ENCODE assay signal across 42 cellular contexts in the genomic region with DNA sequence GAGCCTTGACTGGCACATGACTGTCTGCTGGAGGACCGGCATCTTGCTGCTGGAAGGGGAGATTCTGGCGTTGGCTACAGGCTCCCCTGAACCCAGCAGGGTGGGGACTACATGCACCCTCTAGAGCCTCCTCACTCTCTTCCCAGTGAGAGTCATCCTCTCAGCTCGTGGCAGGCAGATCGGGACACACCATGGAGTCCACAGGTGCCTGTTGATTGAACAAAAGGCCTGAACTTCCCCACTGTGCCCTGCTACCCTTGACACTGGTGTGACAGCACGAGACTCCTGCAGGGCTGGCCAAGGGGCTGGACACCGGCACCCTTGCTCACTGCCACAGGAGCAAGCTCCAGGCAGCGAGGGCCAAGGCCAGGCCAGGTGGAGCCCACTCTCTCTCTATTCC. TPM values are rescaled to one million over a fixed set of nuclear protein-coding genes. Genes with fewer than 3 reads are reported as not detected.
"Had no signal": no experiment of that assay in that cellular context is flagged by ENCODE, and none has a peak within 500 bp of the region (broad histone marks: within the 10 kb centered on the region; RNA-seq: fewer than 3 reads in every experiment).

No MANE protein-coding gene starts in this region.

- FAIRE-seq: astrocyte, bronchial epithelial cell had no signal

- H3K27me3 Mint-ChIP-seq: activated naive CD4-positive, alpha-beta T cell treated with anti-CD3 and anti-CD28 coated beads, Interleukin-2, amount 10 ng/mL, durations not matched to agents 7 days and 5 days; activated naive CD4-positive, alpha-beta T cell treated with anti-CD3 and anti-CD28 coated beads, Interleukin-2, amount 50 U/mL, for 24 hours; activated naive CD8-positive, alpha-beta T cell; activated naive CD8-positive, alpha-beta T cell treated with anti-CD3 and anti-CD28 coated beads for 36 hours; activated naive CD8-positive, alpha-beta T cell treated with anti-CD3 and anti-CD28 coated beads, Interleukin-2, amount 10 ng/mL, durations not matched to agents 7 days and 5 days; activated naive CD8-positive, alpha-beta T cell treated with anti-CD3 and anti-CD28 coated beads, Interleukin-2, amount 50 U/mL, for 24 hours; activated T-cell treated with anti-CD3 and anti-CD28 coated beads, Interleukin-2, amount 50 U/mL, for 24 hours had no signal

- H3K4me3 ChIP-seq: adrenal gland, ascending aorta, body of pancreas, breast epithelium, cardiac muscle cell had no signal

- ATAC-seq: activated naive CD4-positive, alpha-beta T cell treated with anti-CD3 and anti-CD28 coated beads, Interleukin-2, amount 50 U/mL, for 72 hours; activated naive CD8-positive, alpha-beta T cell treated with anti-CD3 and anti-CD28 coated beads, Interleukin-2, amount 50 U/mL, for 24 hours; activated T-cell treated with anti-CD3 and anti-CD28 coated beads, Interleukin-2, amount 50 U/mL, for 4 hours; activated T-cell treated with anti-CD3 and anti-CD28 coated beads, Interleukin-2, amount 50 U/mL, for 72 hours; activated T-helper 17 cell treated with anti-CD3 and anti-CD28 coated beads, Interleukin-2, amount 50 U/mL, for 72 hours; body of pancreas had no signal

- H3K27ac ChIP-seq: adrenal gland, ascending aorta, body of pancreas, brain microvascular endothelial cell, cardiac muscle cell had no signal

- H3K36me3 ChIP-seq: adrenal gland, ascending aorta, brain microvascular endothelial cell, breast epithelium, cardiac muscle cell had no signal

- H3K4me1 ChIP-seq: adrenal gland, ascending aorta, body of pancreas, breast epithelium had no signal

- H3K4me1 Mint-ChIP-seq: activated naive CD4-positive, alpha-beta T cell treated with anti-CD3 and anti-CD28 coated beads, Interleukin-2, amount 10 ng/mL, durations not matched to agents 7 days and 5 days; activated naive CD4-positive, alpha-beta T cell treated with anti-CD3 and anti-CD28 coated beads, Interleukin-2, amount 50 U/mL, for 24 hours; activated naive CD8-positive, alpha-beta T cell treated with anti-CD3 and anti-CD28 coated beads for 36 hours; activated naive CD8-positive, alpha-beta T cell treated with anti-CD3 and anti-CD28 coated beads, Interleukin-2, amount 10 ng/mL, durations not matched to agents 7 days and 5 days; activated naive CD8-positive, alpha-beta T cell treated with anti-CD3 and anti-CD28 coated beads, Interleukin-2, amount 50 U/mL, for 24 hours; activated T-helper 17 cell treated with anti-CD3 and anti-CD28 coated beads, Interleukin-2, amount 50 U/mL, for 72 hours; central memory CD8-positive, alpha-beta T cell had no signal

- H3K9me3 Mint-ChIP-seq: activated naive CD4-positive, alpha-beta T cell treated with anti-CD3 and anti-CD28 coated beads for 36 hours; activated naive CD4-positive, alpha-beta T cell treated with anti-CD3 and anti-CD28 coated beads, Interleukin-2, amount 10 ng/mL, durations not matched to agents 7 days and 5 days; activated naive CD4-positive, alpha-beta T cell treated with anti-CD3 and anti-CD28 coated beads, Interleukin-2, amount 50 U/mL, for 24 hours; activated naive CD4-positive, alpha-beta T cell treated with anti-CD3 and anti-CD28 coated beads, Interleukin-2, amount 50 U/mL, for 72 hours; activated naive CD8-positive, alpha-beta T cell treated with anti-CD3 and anti-CD28 coated beads for 36 hours; activated naive CD8-positive, alpha-beta T cell treated with anti-CD3 and anti-CD28 coated beads, Interleukin-2, amount 10 ng/mL, durations not matched to agents 7 days and 5 days; activated naive CD8-positive, alpha-beta T cell treated with anti-CD3 and anti-CD28 coated beads, Interleukin-2, amount 50 U/mL, for 24 hours; activated T-cell treated with anti-CD3 and anti-CD28 coated beads, Interleukin-2, amount 50 U/mL, for 24 hours; activated T-cell treated with anti-CD3 and anti-CD28 coated beads, Interleukin-2, amount 50 U/mL, for 4 hours; activated T-cell treated with anti-CD3 and anti-CD28 coated beads, Interleukin-2, amount 50 U/mL, for 72 hours; activated T-helper 1 cell treated with anti-CD3 and anti-CD28 coated beads, Interleukin-12 subunit alpha, Interleukin-12 subunit beta, Interleukin-2, Interleukin-4 antibody, amounts not matched to agents 30 ng/mL and 10 ng/mL and 1 ng/mL, durations not matched to agents 14 hours and 24 hours and 36 hours; activated T-helper 17 cell treated with anti-CD3 and anti-CD28 coated beads, Interleukin-2, amount 50 U/mL, for 72 hours; activated T-helper 2 cell treated with anti-CD3 and anti-CD28 coated beads, Interferon-gamma antibody, Interleukin-2, Interleukin-4, amounts not matched to agents 10 μg/mL and 5 μg/mL and 100 μg/mL, durations not matched to agents 14 hours and 24 hours and 36 hours; brain; central memory CD8-positive, alpha-beta T cell had no signal

- H3K27ac Mint-ChIP-seq: activated naive CD4-positive, alpha-beta T cell treated with anti-CD3 and anti-CD28 coated beads for 36 hours; activated naive CD4-positive, alpha-beta T cell treated with anti-CD3 and anti-CD28 coated beads, Interleukin-2, amount 10 ng/mL, durations not matched to agents 7 days and 5 days; activated naive CD4-positive, alpha-beta T cell treated with anti-CD3 and anti-CD28 coated beads, Interleukin-2, amount 50 U/mL, for 24 hours; activated naive CD4-positive, alpha-beta T cell treated with anti-CD3 and anti-CD28 coated beads, Interleukin-2, amount 50 U/mL, for 72 hours; activated naive CD8-positive, alpha-beta T cell; activated naive CD8-positive, alpha-beta T cell treated with anti-CD3 and anti-CD28 coated beads for 36 hours; activated naive CD8-positive, alpha-beta T cell treated with anti-CD3 and anti-CD28 coated beads, Interleukin-2, amount 10 ng/mL, durations not matched to agents 7 days and 5 days; activated naive CD8-positive, alpha-beta T cell treated with anti-CD3 and anti-CD28 coated beads, Interleukin-2, amount 50 U/mL, for 24 hours; activated T-cell treated with anti-CD3 and anti-CD28 coated beads, Interleukin-2, amount 50 U/mL, for 24 hours; activated T-cell treated with anti-CD3 and anti-CD28 coated beads, Interleukin-2, amount 50 U/mL, for 72 hours; activated T-helper 1 cell treated with anti-CD3 and anti-CD28 coated beads, Interleukin-12 subunit alpha, Interleukin-12 subunit beta, Interleukin-2, Interleukin-4 antibody, amounts not matched to agents 30 ng/mL and 10 ng/mL and 1 ng/mL, durations not matched to agents 14 hours and 24 hours and 36 hours; activated T-helper 17 cell treated with anti-CD3 and anti-CD28 coated beads, Interleukin-2, amount 50 U/mL, for 72 hours; activated T-helper 2 cell treated with anti-CD3 and anti-CD28 coated beads, Interferon-gamma antibody, Interleukin-2, Interleukin-4, amounts not matched to agents 10 μg/mL and 5 μg/mL and 100 μg/mL, durations not matched to agents 14 hours and 24 hours and 36 hours; brain had no signal

- H3K27me3 ChIP-seq: adrenal gland, ascending aorta, body of pancreas, brain microvascular endothelial cell, breast epithelium, cardiac muscle cell had no signal

- H3K9me3 ChIP-seq: adrenal gland, ascending aorta, body of pancreas, breast epithelium had no signal

- H3K4me3 Mint-ChIP-seq: activated naive CD4-positive, alpha-beta T cell treated with anti-CD3 and anti-CD28 coated beads for 36 hours; activated naive CD4-positive, alpha-beta T cell treated with anti-CD3 and anti-CD28 coated beads, Interleukin-2, amount 10 ng/mL, durations not matched to agents 7 days and 5 days; activated naive CD4-positive, alpha-beta T cell treated with anti-CD3 and anti-CD28 coated beads, Interleukin-2, amount 50 U/mL, for 24 hours; activated naive CD8-positive, alpha-beta T cell; activated naive CD8-positive, alpha-beta T cell treated with anti-CD3 and anti-CD28 coated beads for 36 hours; activated naive CD8-positive, alpha-beta T cell treated with anti-CD3 and anti-CD28 coated beads, Interleukin-2, amount 10 ng/mL, durations not matched to agents 7 days and 5 days; activated naive CD8-positive, alpha-beta T cell treated with anti-CD3 and anti-CD28 coated beads, Interleukin-2, amount 50 U/mL, for 24 hours; activated T-cell treated with anti-CD3 and anti-CD28 coated beads, Interleukin-2, amount 50 U/mL, for 24 hours; activated T-cell treated with anti-CD3 and anti-CD28 coated beads, Interleukin-2, amount 50 U/mL, for 4 hours; activated T-cell treated with anti-CD3 and anti-CD28 coated beads, Interleukin-2, amount 50 U/mL, for 72 hours; activated T-helper 1 cell treated with anti-CD3 and anti-CD28 coated beads, Interleukin-12 subunit alpha, Interleukin-12 subunit beta, Interleukin-2, Interleukin-4 antibody, amounts not matched to agents 30 ng/mL and 10 ng/mL and 1 ng/mL, durations not matched to agents 14 hours and 24 hours and 36 hours; activated T-helper 17 cell treated with anti-CD3 and anti-CD28 coated beads, Interleukin-2, amount 50 U/mL, for 72 hours; brain; central memory CD8-positive, alpha-beta T cell had no signal

- H3K36me3 Mint-ChIP-seq: activated naive CD4-positive, alpha-beta T cell treated with anti-CD3 and anti-CD28 coated beads, Interleukin-2, amount 10 ng/mL, durations not matched to agents 7 days and 5 days; activated naive CD4-positive, alpha-beta T cell treated with anti-CD3 and anti-CD28 coated beads, Interleukin-2, amount 50 U/mL, for 24 hours; activated naive CD4-positive, alpha-beta T cell treated with anti-CD3 and anti-CD28 coated beads, Interleukin-2, amount 50 U/mL, for 72 hours; activated naive CD8-positive, alpha-beta T cell; activated naive CD8-positive, alpha-beta T cell treated with anti-CD3 and anti-CD28 coated beads for 36 hours; activated naive CD8-positive, alpha-beta T cell treated with anti-CD3 and anti-CD28 coated beads, Interleukin-2, amount 10 ng/mL, durations not matched to agents 7 days and 5 days; brain had no signal

- DNase-seq: activated effector memory CD4-positive, alpha-beta T cell treated with anti-CD3 and anti-CD28 coated beads, Interleukin-2, amount 50 U/mL, for 16 hours; activated effector memory CD4-positive, alpha-beta T cell treated with Interleukin-2 at 50 U/mL for 16 hours; activated gamma-delta T cell; activated gamma-delta T cell treated with Interleukin-2 at 50 U/mL for 16 hours; activated naive CD4-positive, alpha-beta T cell; activated naive CD4-positive, alpha-beta T cell treated with anti-CD3 and anti-CD28 coated beads for 36 hours; activated naive CD4-positive, alpha-beta T cell treated with anti-CD3 and anti-CD28 coated beads, Interleukin-2, amount 10 ng/mL, durations not matched to agents 7 days and 5 days; activated naive CD4-positive, alpha-beta T cell treated with anti-CD3 and anti-CD28 coated beads, Interleukin-2, amount 50 U/mL, for 16 hours; activated naive CD4-positive, alpha-beta T cell treated with Interleukin-2 at 50 U/mL for 16 hours; activated naive CD8-positive, alpha-beta T cell treated with anti-CD3 and anti-CD28 coated beads for 36 hours; activated naive CD8-positive, alpha-beta T cell treated with anti-CD3 and anti-CD28 coated beads, Interleukin-2, amount 10 ng/mL, durations not matched to agents 7 days and 5 days; activated naive CD8-positive, alpha-beta T cell treated with anti-CD3 and anti-CD28 coated beads, Interleukin-2, amount 50 U/mL, for 24 hours; activated T-cell treated with anti-CD3 and anti-CD28 coated beads, Interleukin-2, amount 50 U/mL, for 1 hour; activated T-cell treated with anti-CD3 and anti-CD28 coated beads, Interleukin-2, amount 50 U/mL, for 24 hours; activated T-cell treated with anti-CD3 and anti-CD28 coated beads, Interleukin-2, amount 50 U/mL, for 4 hours; activated T-cell treated with anti-CD3 and anti-CD28 coated beads, Interleukin-2, amount 50 U/mL, for 48 hours; activated T-cell treated with anti-CD3 and anti-CD28 coated beads, Interleukin-2, amount 50 U/mL, for 72 hours; adrenal gland; amniotic stem cell; amygdala; anterior cingulate cortex; aorta; body of pancreas; brain microvascular endothelial cell; caudate nucleus; central memory CD4-positive, alpha-beta T cell; cerebellar nuclear complex had no signal

RNA-seq across cellular contexts. Expression of a gene that starts 8.2 kb away (rescaled TPM):
- total RNA-seq: activated naive CD4-positive, alpha-beta T cell treated with anti-CD3 and anti-CD28 coated beads for 36 hours; activated naive CD4-positive, alpha-beta T cell treated with anti-CD3 and anti-CD28 coated beads, Interleukin-2, amount 50 U/mL, for 72 hours; activated naive CD8-positive, alpha-beta T cell treated with anti-CD3 and anti-CD28 coated beads for 36 hours; activated naive CD8-positive, alpha-beta T cell treated with anti-CD3 and anti-CD28 coated beads, Interleukin-2, amount 10 ng/mL, durations not matched to agents 7 days and 5 days; activated T-cell treated with anti-CD3 and anti-CD28 coated beads, Interleukin-2, amount 50 U/mL, for 4 hours; activated T-helper 1 cell treated with anti-CD3 and anti-CD28 coated beads, Interleukin-12 subunit alpha, Interleukin-12 subunit beta, Interleukin-2, Interleukin-4 antibody, amounts not matched to agents 30 ng/mL and 10 ng/mL and 1 ng/mL, durations not matched to agents 14 hours and 24 hours and 36 hours; activated T-helper 17 cell treated with anti-CD3 and anti-CD28 coated beads, Interleukin-2, amount 50 U/mL, for 72 hours; activated T-helper 2 cell treated with anti-CD3 and anti-CD28 coated beads, Interferon-gamma antibody, Interleukin-2, Interleukin-4, amounts not matched to agents 10 μg/mL and 5 μg/mL and 100 μg/mL, durations not matched to agents 14 hours and 24 hours and 36 hours; ascending aorta; astrocyte; body of pancreas; bronchial epithelial cell; cardiac septum; cerebellum had no signal
- polyA plus RNA-seq: cardiac muscle cell had no signal
